ENCODE assay signal across 9 cellular contexts in genomic region chr6:27297857-27298730, GRCh38. TPM values are rescaled to one million over a fixed set of nuclear protein-coding genes. Genes with fewer than 3 reads are reported as not detected.
DNase-seq lines count a peak whose midpoint lies in the region; ATAC-seq and TF ChIP-seq lines count a peak whose summit lies in the region.
"Had no signal": no experiment of that assay in that cellular context is flagged by ENCODE, and none has a peak within 500 bp of the region (broad histone marks: within the 10 kb centered on the region; RNA-seq: fewer than 3 reads in every experiment).

No MANE protein-coding gene starts in this region.

- peak; percentile 34 for DNase-seq in AG08396 (ENCODE audit: low spot score)
- DNase-seq in H7: no peak
- DNase-seq in SK-N-DZ (ENCODE audit: low spot score): peak; percentile 10
- DNase-seq in foreskin keratinocyte: peak in 1 of 2 donors; percentile 73
- no peak for DNase-seq in ecto neural progenitor cell (ENCODE audit: low spot score)
- no peak for DNase-seq in NCI-H1694 treated with DMSO at 0.1 percent for 48 hours (lab: John Stamatoyannopoulos, UW)
- DNase-seq in NAMALWA (ENCODE audit: low spot score): no peak
- DNase-seq: heart left ventricle had no signal

- no peaks in the 10 kb centered on the region for H3K36me3 ChIP-seq in H7 (replicated peaks; ENCODE audit: control insufficient read depth, insufficient read depth, low read length)
- H3K36me3 ChIP-seq: heart left ventricle had no signal

- H3K4me3 ChIP-seq in H7 (ENCODE audit: insufficient read depth, low read depth, low read length): peak overlapping the region; percentile 56
- H3K4me3 ChIP-seq: heart left ventricle had no signal

- no peak overlapping the region for H3K27ac ChIP-seq in foreskin keratinocyte
- H3K27ac ChIP-seq: heart left ventricle had no signal

- H3K27me3 ChIP-seq in H7 (ENCODE audit: control insufficient read depth, insufficient read depth, low read length) (no peaks in the 10 kb centered on the region; the same call in none of the 2 replicates), foreskin keratinocyte (no peaks in the 10 kb centered on the region)

- ATAC-seq in foreskin keratinocyte: peak; percentile 32
- ATAC-seq in HG03342 (IDR thresholded peaks at IDR 0.05; ENCODE audit: unreplicated experiment): no peak
- ATAC-seq: heart left ventricle had no signal

- no peak for TF ChIP-seq CTCF in foreskin keratinocyte (conservative IDR thresholded peaks at IDR 0.05)

- peaks cover 15% of the 10 kb centered on the region for H3K4me1 ChIP-seq in foreskin keratinocyte

RNA-seq across cellular contexts. Expression of gene POM121L2, which starts 14.0 kb away (rescaled TPM):
- total RNA-seq in H7 (2014; rRNA removed; shearing (Covaris generic)): 0.03 TPM in 1 of 2 replicates, not detected in the other
- polyA plus RNA-seq in SK-N-DZ (2014; cell fraction: cytosol; rRNA removed): not detected in 2 replicates
- not detected in 2 replicates for polyA plus RNA-seq in SK-N-DZ (2014; cell fraction: nucleus; rRNA removed)
- total RNA-seq in foreskin keratinocyte: not detected in 2 replicates
- not detected in 2 replicates for polyA plus RNA-seq in foreskin keratinocyte
- total RNA-seq: heart left ventricle had no signal
- polyA plus RNA-seq: heart left ventricle had no signal

RNA-seq across cellular contexts. Expression of gene PRSS16, which starts 50.6 kb away (rescaled TPM):
- 5.0 and 5.2 TPM in 2 replicates for total RNA-seq in H7 (2014; rRNA removed; shearing (Covaris generic))
- not detected in 2 replicates for polyA plus RNA-seq in SK-N-DZ (2014; cell fraction: cytosol; rRNA removed)
- not detected in 2 replicates for polyA plus RNA-seq in SK-N-DZ (2014; cell fraction: nucleus; rRNA removed)
- total RNA-seq in foreskin keratinocyte: 3.8 and 5.1 TPM in 2 replicates
- 5.5 and 6.7 TPM in 2 replicates for polyA plus RNA-seq in foreskin keratinocyte
- polyA plus RNA-seq: heart left ventricle had no signal

Comparison
In these comparisons a context has a peak if more than half of its experiments do, and no peak if none do; other contexts are left out.
1. DNase-seq: peak in AG08396 (single experiment) and SK-N-DZ (single experiment); none in H7 (single experiment), ecto neural progenitor cell (single experiment), NCI-H1694 treated with DMSO at 0.1 percent for 48 hours (single experiment) and NAMALWA (single experiment).